8 cellular contexts compared by ENCODE assay signal in genomic region chr11:575996-576756, GRCh38. TPM values are rescaled to one million over a fixed set of nuclear protein-coding genes. Genes with fewer than 3 reads are reported as not detected.
DNase-seq lines count a peak whose midpoint lies in the region; ATAC-seq, FAIRE-seq and TF ChIP-seq lines count a peak whose summit lies in the region.

A gene with protein sequence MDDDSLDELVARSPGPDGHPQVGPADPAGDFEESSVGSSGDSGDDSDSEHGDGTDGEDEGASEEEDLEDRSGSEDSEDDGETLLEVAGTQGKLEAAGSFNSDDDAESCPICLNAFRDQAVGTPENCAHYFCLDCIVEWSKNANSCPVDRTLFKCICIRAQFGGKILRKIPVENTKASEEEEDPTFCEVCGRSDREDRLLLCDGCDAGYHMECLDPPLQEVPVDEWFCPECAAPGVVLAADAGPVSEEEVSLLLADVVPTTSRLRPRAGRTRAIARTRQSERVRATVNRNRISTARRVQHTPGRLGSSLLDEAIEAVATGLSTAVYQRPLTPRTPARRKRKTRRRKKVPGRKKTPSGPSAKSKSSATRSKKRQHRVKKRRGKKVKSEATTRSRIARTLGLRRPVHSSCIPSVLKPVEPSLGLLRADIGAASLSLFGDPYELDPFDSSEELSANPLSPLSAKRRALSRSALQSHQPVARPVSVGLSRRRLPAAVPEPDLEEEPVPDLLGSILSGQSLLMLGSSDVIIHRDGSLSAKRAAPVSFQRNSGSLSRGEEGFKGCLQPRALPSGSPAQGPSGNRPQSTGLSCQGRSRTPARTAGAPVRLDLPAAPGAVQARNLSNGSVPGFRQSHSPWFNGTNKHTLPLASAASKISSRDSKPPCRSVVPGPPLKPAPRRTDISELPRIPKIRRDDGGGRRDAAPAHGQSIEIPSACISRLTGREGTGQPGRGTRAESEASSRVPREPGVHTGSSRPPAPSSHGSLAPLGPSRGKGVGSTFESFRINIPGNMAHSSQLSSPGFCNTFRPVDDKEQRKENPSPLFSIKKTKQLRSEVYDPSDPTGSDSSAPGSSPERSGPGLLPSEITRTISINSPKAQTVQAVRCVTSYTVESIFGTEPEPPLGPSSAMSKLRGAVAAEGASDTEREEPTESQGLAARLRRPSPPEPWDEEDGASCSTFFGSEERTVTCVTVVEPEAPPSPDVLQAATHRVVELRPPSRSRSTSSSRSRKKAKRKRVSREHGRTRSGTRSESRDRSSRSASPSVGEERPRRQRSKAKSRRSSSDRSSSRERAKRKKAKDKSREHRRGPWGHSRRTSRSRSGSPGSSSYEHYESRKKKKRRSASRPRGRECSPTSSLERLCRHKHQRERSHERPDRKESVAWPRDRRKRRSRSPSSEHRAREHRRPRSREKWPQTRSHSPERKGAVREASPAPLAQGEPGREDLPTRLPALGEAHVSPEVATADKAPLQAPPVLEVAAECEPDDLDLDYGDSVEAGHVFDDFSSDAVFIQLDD (N-terminal part only) (plus strand): TSS chr11:576470. CDS start chr11:581513, 5,043 bp downstream.

- no peaks in the 10 kb centered on the region for H3K9me3 ChIP-seq in kidney (ENCODE audit: control insufficient read depth in 1 of 2, low read length in 2 of 2)

- TF ChIP-seq POLR2A in GM19099 (IDR thresholded peaks at IDR 0.05; ENCODE audit: extremely low read depth, insufficient read length, low read depth): peak; percentile 79

- H3K36me3 ChIP-seq in kidney (ENCODE audit: control insufficient read depth in 1 of 2, insufficient read depth in 2 of 2, low read length in 2 of 2): no peaks in the 10 kb centered on the region

- ATAC-seq in HG03378 (IDR thresholded peaks at IDR 0.05; ENCODE audit: unreplicated experiment): peak; percentile 79

- H3K4me3 ChIP-seq in kidney (ENCODE audit: low read length in 2 of 2): peak within 1 kb of the TSS; percentile 84 to 87

- H3K4me1 ChIP-seq in kidney (ENCODE audit: control insufficient read depth in 1 of 2, insufficient read depth in 1 of 2, low read depth in 1 of 2, low read length in 2 of 2): peaks cover 14 to 45% of the 10 kb centered on the region in 2 donors

- peak; percentile 99 for DNase-seq in AG20443 (ENCODE audit: low spot score)
- peak; percentile 84 for DNase-seq in NCI-H460 (ENCODE audit: extremely low read depth, low read depth)
- DNase-seq in activated CD4-positive, CD25-positive, alpha-beta regulatory T cell treated with anti-CD3 and anti-CD28 coated beads, Interleukin-2, amount 50 U/mL, for 72 hours: peak; percentile 95
- peak; percentile 93 for DNase-seq in cerebellar cortex (ENCODE audit: low spot score)
- DNase-seq in kidney: peak; percentile 99
- peak; percentile 93 for DNase-seq in stimulated activated CD4-positive, alpha-beta T cell treated with anti-CD3 and anti-CD28 coated beads, Interleukin-15, amount 100 ng/mL, for 1 hour (ENCODE audit: low read depth in 1 of 2, low spot score in 1 of 2)

- H3K27ac ChIP-seq in kidney (ENCODE audit: low read depth in 2 of 2, low read length in 2 of 2): peak within 1 kb of the TSS; percentile 96 to 98

- H3K9ac ChIP-seq in kidney (ENCODE audit: low read length in 2 of 2): peak within 1 kb of the TSS; percentile 85 to 96

- intact Hi-C loops in kidney (cut with DNase I): no loop called here

- no peak for TF ChIP-seq CTCF in kidney (IDR thresholded peaks at IDR 0.05; ENCODE audit: borderline replicate concordance, extremely low read depth, insufficient read depth)

- FAIRE-seq in kidney (lab: Jason Lieb, UNC): no peak

RNA-seq across cellular contexts. Expression of the gene that starts here (rescaled TPM):
- 9.8 and 11.4 TPM in 2 replicates for total RNA-seq in NCI-H460 (2014; rRNA removed; shearing (Covaris generic))
- 16.4 and 21.0 TPM in 2 replicates for polyA plus RNA-seq in NCI-H460 (2014; cell fraction: nucleus; rRNA removed)
- total RNA-seq in kidney: 30.9 TPM
- polyA plus RNA-seq in kidney (ENCODE audit: insufficient read depth, low read depth, low replicate concordance): 7.5 TPM

Comparison
In these comparisons a context has a peak if more than half of its experiments do, and no peak if none do; other contexts are left out.
1. Peak in every context shown above with its lines: DNase-seq, ATAC-seq, H3K4me3 ChIP-seq and H3K27ac ChIP-seq.